In genomic region chr5:121982089-121982488, GRCh38 we compare ENCODE assay signal across 32 cellular contexts. TPM values are rescaled to one million over a fixed set of nuclear protein-coding genes. Genes with fewer than 3 reads are reported as not detected.
DNase-seq lines count a peak whose midpoint lies in the region; ATAC-seq and TF ChIP-seq lines count a peak whose summit lies in the region.
"Had no signal": no experiment of that assay in that cellular context is flagged by ENCODE, and none has a peak within 500 bp of the region (broad histone marks: within the 10 kb centered on the region; RNA-seq: fewer than 3 reads in every experiment).

No MANE protein-coding gene starts in this region.

- no peak overlapping the region for H4K91ac ChIP-seq in mesenchymal stem cell (ENCODE audit: low read length)

- no peak overlapping the region for H2BK5ac ChIP-seq in mesenchymal stem cell (ENCODE audit: low read depth, low read length, poor library complexity, severe bottlenecking)

- no peaks in the 10 kb centered on the region for H3K27me3 ChIP-seq in ACC112 (ENCODE audit: insufficient read depth, low read length)
- no peaks in the 10 kb centered on the region for H3K27me3 ChIP-seq in PC-3 (ENCODE audit: low read length)
- H3K27me3 ChIP-seq in mesenchymal stem cell (ENCODE audit: control insufficient read depth in 1 of 2, insufficient read depth in 1 of 2, low read length in 2 of 2), result no peaks in the 10 kb centered on the region
- no peaks in the 10 kb centered on the region for H3K27me3 ChIP-seq in transverse colon
- H3K27me3 ChIP-seq: adrenal gland, BLaER1, pancreas had no signal

- ATAC-seq in PC-3, result peak; percentile 42
- ATAC-seq: activated CD8-positive, alpha-beta memory T cell treated with anti-CD3 and anti-CD28 coated beads, Interleukin-2, amount 10 ng/mL, durations not matched to agents 7 days and 5 days; activated T-cell treated with anti-CD3 and anti-CD28 coated beads, Interleukin-2, amount 50 U/mL, for 72 hours; left lobe of liver; mucosa of descending colon; pancreas; Right ventricle myocardium inferior; WTC11 had no signal

- H3K4me1 ChIP-seq in ACC112 (ENCODE audit: control insufficient read depth, insufficient read depth, low read length, unreplicated experiment), result peaks cover 25% of the 10 kb centered on the region
- peaks cover 16% of the 10 kb centered on the region for H3K4me1 ChIP-seq in PC-3 (ENCODE audit: insufficient read depth, low read length)
- H3K4me1 ChIP-seq in mesenchymal stem cell (ENCODE audit: control insufficient read depth, insufficient read depth, low read depth, low read length), result no peaks in the 10 kb centered on the region
- H3K4me1 ChIP-seq in transverse colon, result peaks cover 0 to 21% (median 9%) of the 10 kb centered on the region in 4 donors
- H3K4me1 ChIP-seq: BLaER1 had no signal

- peak overlapping the region; percentile 44 for H3K27ac ChIP-seq in ACC112 (ENCODE audit: low read depth, low read length)
- 0 out of 2 replicates have a peak overlapping the region, but pooled peaks have one; percentile 8 for H3K27ac ChIP-seq in PC-3 (ENCODE audit: low read length)
- no peak overlapping the region for H3K27ac ChIP-seq in mesenchymal stem cell (ENCODE audit: low read length, poor library complexity, severe bottlenecking)
- H3K27ac ChIP-seq in transverse colon, result peak overlapping the region in 1 of 4 donors; percentile 6
- H3K27ac ChIP-seq: adrenal gland, BLaER1, KMS-11, pancreas had no signal

- no peak for TF ChIP-seq POLR2A in transverse colon (IDR thresholded peaks at IDR 0.05)

- no peak overlapping the region for H3K14ac ChIP-seq in mesenchymal stem cell (ENCODE audit: low read length in 2 of 2)

- no peaks in the 10 kb centered on the region for H3F3A ChIP-seq in PC-3 (ENCODE audit: low read length, unreplicated experiment)

- intact Hi-C loops in PC-3 (cut with micrococcal nuclease), result loop anchor here (1.0 kb wide), 1 partner anchor 95 kb away; no protein-coding TSS in a partner anchor
- intact Hi-C loops in transverse colon (cut with DNase I; ENCODE audit: low total_unique reads), result no loop called here

- H3K79me1 ChIP-seq in mesenchymal stem cell (replicated peaks; ENCODE audit: low read length, poor library complexity, severe bottlenecking), result peaks cover 12% of the 10 kb centered on the region

- H3K4ac ChIP-seq in mesenchymal stem cell (ENCODE audit: low read depth in 1 of 2, low read length in 2 of 2), result no peak overlapping the region

- no peak overlapping the region for H4K8ac ChIP-seq in mesenchymal stem cell (ENCODE audit: low read length)

- peaks cover 8% of the 10 kb centered on the region for H3K36me3 ChIP-seq in ACC112 (ENCODE audit: insufficient read depth, low read length)
- H3K36me3 ChIP-seq in PC-3 (ENCODE audit: low read depth, low read length), result 0 out of 2 replicates have a peak, but pooled peaks cover 3% of the 10 kb centered on the region
- H3K36me3 ChIP-seq in mesenchymal stem cell (ENCODE audit: control insufficient read depth in 1 of 2, insufficient read depth in 2 of 2, low read depth in 1 of 2, low read length in 2 of 2), result peaks cover 0 to 14% of the 10 kb centered on the region in 2 experiments
- no peaks in the 10 kb centered on the region for H3K36me3 ChIP-seq in transverse colon
- H3K36me3 ChIP-seq: adrenal gland, pancreas had no signal

- no peak overlapping the region for H2BK15ac ChIP-seq in mesenchymal stem cell (ENCODE audit: low read depth, poor library complexity, severe bottlenecking)

- no peak for TF ChIP-seq EP300 in transverse colon (IDR thresholded peaks at IDR 0.05; ENCODE audit: low read depth)

- peaks cover 13% of the 10 kb centered on the region for H3K79me2 ChIP-seq in ACC112 (ENCODE audit: control insufficient read depth, insufficient read depth, low read length, unreplicated experiment)
- H3K79me2 ChIP-seq in PC-3 (ENCODE audit: low read length), result peaks cover 13% of the 10 kb centered on the region; the same call in 1 of the 2 replicates

- 0 out of 2 replicates have a peak, but pooled peaks cover 3% of the 10 kb centered on the region for H4K20me1 ChIP-seq in PC-3 (ENCODE audit: low read length)

- no peak overlapping the region for H2BK12ac ChIP-seq in mesenchymal stem cell (ENCODE audit: low read length in 2 of 2)

- CTCF ChIA-PET in PC-3 (lab: Charles Lee), result no interaction called here

- H3K4me3 ChIP-seq in ACC112 (ENCODE audit: low read depth, low read length), result no peak overlapping the region
- H3K4me3 ChIP-seq in PC-3 (ENCODE audit: low read length), result no peak overlapping the region
- no peak overlapping the region for H3K4me3 ChIP-seq in mesenchymal stem cell (ENCODE audit: insufficient read depth in 1 of 2, low read depth in 1 of 2, low read length in 2 of 2)
- no peak overlapping the region for H3K4me3 ChIP-seq in foreskin fibroblast (ENCODE audit: low read depth in 1 of 2, low read length in 2 of 2)
- no peak overlapping the region for H3K4me3 ChIP-seq in transverse colon
- H3K4me3 ChIP-seq: adrenal gland, BLaER1, mucosa of descending colon, pancreas had no signal

- H3K9ac ChIP-seq in PC-3 (ENCODE audit: low read length) (no peak overlapping the region), mesenchymal stem cell (ENCODE audit: low read length) (peak overlapping the region; percentile 36)
- H3K9ac ChIP-seq: BLaER1, KMS-11 had no signal

- TF ChIP-seq CTCF in PC-3 (conservative IDR thresholded peaks at IDR 0.05; ENCODE audit: low read depth, low read length) (no peak), foreskin fibroblast (IDR thresholded peaks at IDR 0.05; ENCODE audit: low read depth, low read length) (no peak), transverse colon (IDR thresholded peaks at IDR 0.05) (no peak)

- no peak overlapping the region for H3K23ac ChIP-seq in mesenchymal stem cell (ENCODE audit: low read length in 2 of 2)

- in situ Hi-C loops in transverse colon (cut with MboI; ENCODE audit: low pct_ligation_motif_present in 1 of 4, low pct_unique_long_range_greater_than_20kb in 1 of 4, low sequenced_read_pairs in 3 of 4), result no loop called here

- no TSS peak for BruUV-seq in PC-3 (replicated peaks; lab: Mats Ljungman, UMichigan)

- DNase-seq in PC-3 (no peak), fibroblast of gingiva (ENCODE audit: low read depth) (peak; percentile 4), mesenchymal stem cell (no peak), foreskin fibroblast (no peak), transverse colon (no peak), SHP77 treated with DMSO at 0.1 percent for 48 hours (lab: John Stamatoyannopoulos, UW) (no peak)
- no peak for DNase-seq in activated naive CD4-positive, alpha-beta T cell treated with Interleukin-2 at 50 U/mL for 16 hours
- DNase-seq: activated CD4-positive, alpha-beta T cell treated with anti-CD3 and anti-CD28 coated beads, Interleukin-2, amount 10 ng/mL, durations not matched to agents 7 days and 5 days; activated CD8-positive, alpha-beta memory T cell treated with anti-CD3 and anti-CD28 coated beads, Interleukin-2, amount 10 ng/mL, durations not matched to agents 7 days and 5 days; activated naive CD4-positive, alpha-beta T cell; activated T-cell treated with anti-CD3 and anti-CD28 coated beads, Interleukin-2, amount 50 U/mL, for 72 hours; adrenal gland; COR-L47; effector CD8-positive, alpha-beta T cell; erythroblast; GDM1; mucosa of descending colon; NCI-H1436 treated with DMSO at 0.1 percent for 48 hours; nephron progenitor cell; OCI-M1; pancreas; small intestine; stimulated activated CD4-positive, alpha-beta T cell treated with anti-CD3 and anti-CD28 coated beads, Interleukin-2, amount 100 ng/mL, for 24 hours; SW 1271; T1000; trophoblast cell had no signal

- no peaks in the 10 kb centered on the region for H3K9me2 ChIP-seq in PC-3 (replicated peaks; ENCODE audit: low read length)

- no peaks in the 10 kb centered on the region for H3K9me3 ChIP-seq in PC-3 (ENCODE audit: low read length)
- H3K9me3 ChIP-seq in mesenchymal stem cell (ENCODE audit: control insufficient read depth, low read length), result no peaks in the 10 kb centered on the region
- no peaks in the 10 kb centered on the region for H3K9me3 ChIP-seq in transverse colon
- H3K9me3 ChIP-seq: adrenal gland, BLaER1, mucosa of descending colon, pancreas had no signal

- no peak overlapping the region for H3K18ac ChIP-seq in mesenchymal stem cell (ENCODE audit: low read depth in 1 of 2, low read length in 2 of 2)

- no CpG with 5 or more reads among the region's 1 CpG for WGBS in mesenchymal stem cell
- 67 to 69% methylated on average over 1 of the region's 1 CpG for WGBS in transverse colon (ENCODE audit: low coverage in 1 of 2), 2 donors

- no peak overlapping the region for H2AK5ac ChIP-seq in mesenchymal stem cell (ENCODE audit: low read length, severe bottlenecking)

- peak overlapping the region; percentile 23 for H2AFZ ChIP-seq in ACC112 (ENCODE audit: low read length, unreplicated experiment)
- H2AFZ ChIP-seq in PC-3 (ENCODE audit: low read length), result no peak overlapping the region
- no peak overlapping the region for H2AFZ ChIP-seq in mesenchymal stem cell (ENCODE audit: low read depth, low read length)

- POLR2A ChIA-PET in PC-3 (lab: Charles Lee; ENCODE audit: unreplicated experiment), result no interaction called here

- H3K4me2 ChIP-seq in PC-3 (ENCODE audit: low read length), result peak overlapping the region; percentile 37
- no peak overlapping the region for H3K4me2 ChIP-seq in mesenchymal stem cell (ENCODE audit: low read length, poor library complexity, severe bottlenecking)
- H3K4me2 ChIP-seq: BLaER1, KMS-11 had no signal

- no peak overlapping the region for H2BK120ac ChIP-seq in mesenchymal stem cell (ENCODE audit: low read depth, low read length)

RNA-seq across cellular contexts. Expression of gene SRFBP1, which starts 20.3 kb away (rescaled TPM):
- total RNA-seq in PC-3 (2014; rRNA removed), result 11.9 and 12.2 TPM in 2 replicates
- 11.7 TPM for polyA plus RNA-seq in mesenchymal stem cell (2013, experiment 1 of 2)
- 12.4 TPM for polyA plus RNA-seq in mesenchymal stem cell (2013, experiment 2 of 2)
- total RNA-seq in transverse colon, result 10 to 100 TPM in 1 of 4 donors, 1 to 10 TPM in 3; 1.9 to 16.4 (median 5.4) TPM
